In genomic region chr9:97505845-97506244, GRCh38 we compare ENCODE assay signal across 2 cellular contexts.
TF ChIP-seq lines count a peak whose summit lies in the region.

No MANE protein-coding gene starts in this region.

TF ChIP-seq in SK-N-SH, 30 proteins besides CTCF, POLR2A, EP300 and RAD21 (continued from another document):
- TF ChIP-seq PBX3 (IDR thresholded peaks at IDR 0.05) (no peak), YY1 (IDR thresholded peaks at IDR 0.05; ENCODE audit: low read depth) (no peak), EZH2phosphoT487 (IDR thresholded peaks at IDR 0.05; ENCODE audit: borderline replicate concordance, low read depth) (no peak), RXRA (IDR thresholded peaks at IDR 0.05; ENCODE audit: borderline replicate concordance, low read depth) (no peak), MAX (IDR thresholded peaks at IDR 0.05; ENCODE audit: low read depth) (no peak), SIN3A (IDR thresholded peaks at IDR 0.05; ENCODE audit: borderline replicate concordance, low read depth, low read length) (no peak), IRF3 (IDR thresholded peaks at IDR 0.05; ENCODE audit: low read depth, low read length) (no peak), REST (IDR thresholded peaks at IDR 0.05; ENCODE audit: low read depth, low read length) (no peak), GABPA (IDR thresholded peaks at IDR 0.05; ENCODE audit: low read depth) (no peak), POLR2AphosphoS5 (IDR thresholded peaks at IDR 0.05; ENCODE audit: low read depth, low read length) (no peak)

TF ChIP-seq in SK-N-SH treated with all-trans-retinoic acid at 6 μM for 48 hours, 23 proteins besides CTCF, POLR2A, EP300 and RAD21 (continued from another document):
- no peak for TF ChIP-seq TSHZ2 (CRISPR knock-in tag; IDR thresholded peaks at IDR 0.05)
- TF ChIP-seq ISL1 (CRISPR knock-in tag; IDR thresholded peaks at IDR 0.05): no peak
- TF ChIP-seq RARB (CRISPR knock-in tag; IDR thresholded peaks at IDR 0.05): no peak
- no peak for TF ChIP-seq ESRRG (CRISPR knock-in tag; IDR thresholded peaks at IDR 0.05)
- TF ChIP-seq OSR1 (CRISPR knock-in tag; IDR thresholded peaks at IDR 0.05): no peak
- TF ChIP-seq ZNF70 (CRISPR knock-in tag; IDR thresholded peaks at IDR 0.05): no peak
- no peak for TF ChIP-seq ZNF565 (CRISPR knock-in tag; conservative IDR thresholded peaks at IDR 0.05; ENCODE audit: low read depth)
- no peak for TF ChIP-seq PATZ1 (CRISPR knock-in tag; IDR thresholded peaks at IDR 0.05; ENCODE audit: borderline replicate concordance)
- no peak for TF ChIP-seq POU6F1 (CRISPR knock-in tag; IDR thresholded peaks at IDR 0.05; ENCODE audit: borderline replicate concordance, low read depth)
- TF ChIP-seq TCF4 (CRISPR knock-in tag; IDR thresholded peaks at IDR 0.05; ENCODE audit: borderline replicate concordance): no peak
- no peak for TF ChIP-seq CSRNP3 (CRISPR knock-in tag; IDR thresholded peaks at IDR 0.05)
- TF ChIP-seq SNAI2 (CRISPR knock-in tag; IDR thresholded peaks at IDR 0.05): no peak
